Comparison of ENCODE assay signal across 12 cellular contexts in genomic region chr5:10140195-10140973, GRCh38.
DNase-seq lines count a peak whose midpoint lies in the region; ATAC-seq and TF ChIP-seq lines count a peak whose summit lies in the region.
"Had no signal": no experiment of that assay in that cellular context is flagged by ENCODE, and none has a peak within 500 bp of the region (broad histone marks: within the 10 kb centered on the region; RNA-seq: fewer than 3 reads in every experiment).

No MANE protein-coding gene starts in this region.

- no peaks in the 10 kb centered on the region for H3K4me1 ChIP-seq in lower lobe of right lung
- H3K4me1 ChIP-seq in aorta (ENCODE audit: control insufficient read depth in 1 of 2, insufficient read depth in 2 of 2, low read length in 2 of 2): no peaks in the 10 kb centered on the region
- H3K4me1 ChIP-seq: heart right ventricle had no signal

- POLR2A ChIA-PET in activated CD8-positive, alpha-beta T cell treated with anti-CD3 and anti-CD28 coated beads, Interleukin-2, amount 10 ng/mL, durations not matched to agents 7 days and 5 days (lab: Charles Lee): no interaction called here

- H3K27me3 ChIP-seq in lower lobe of right lung (ENCODE audit: low read depth) (no peaks in the 10 kb centered on the region), aorta (ENCODE audit: control insufficient read depth in 1 of 2, insufficient read depth in 2 of 2, low read length in 1 of 2) (no peaks in the 10 kb centered on the region)
- H3K27me3 ChIP-seq: heart right ventricle had no signal

- H3K4me1 Mint-ChIP-seq in CD14-positive monocyte (no peaks in the 10 kb centered on the region), HFFc6 (ENCODE audit: low read depth) (no peaks in the 10 kb centered on the region; the same call in 1 of the 2 replicates)
- no peaks in the 10 kb centered on the region for H3K4me1 Mint-ChIP-seq in activated CD8-positive, alpha-beta T cell treated with anti-CD3 and anti-CD28 coated beads, Interleukin-2, amount 10 ng/mL, durations not matched to agents 7 days and 5 days (ENCODE audit: low read depth)
- H3K4me1 Mint-ChIP-seq: activated naive CD4-positive, alpha-beta T cell treated with anti-CD3 and anti-CD28 coated beads, Interleukin-2, amount 50 U/mL, for 24 hours had no signal

- 92 to 95% methylated on average over 5 of the region's 5 CpGs for WGBS in aorta, 2 donors

- no peak for DNase-seq in CD14-positive monocyte (ENCODE audit: low spot score)
- peak; percentile 13 for DNase-seq in HFFc6
- DNase-seq in astrocyte of the cerebellum (ENCODE audit: low read depth): no peak
- DNase-seq in lower lobe of right lung: no peak
- no peak for DNase-seq in activated CD8-positive, alpha-beta T cell treated with anti-CD3 and anti-CD28 coated beads, Interleukin-2, amount 10 ng/mL, durations not matched to agents 7 days and 5 days
- DNase-seq in aorta: no peak
- DNase-seq: heart right ventricle; NCI-H187; stimulated activated CD8-positive, alpha-beta memory T cell treated with anti-CD3 and anti-CD28 coated beads, Interleukin-4, amount 100 ng/mL, for 48 hours had no signal

- H3K9me3 Mint-ChIP-seq in CD14-positive monocyte (peaks cover 0 to 6% (median 2%) of the 10 kb centered on the region in 7 donors), HFFc6 (no peaks in the 10 kb centered on the region)
- no peaks in the 10 kb centered on the region for H3K9me3 Mint-ChIP-seq in activated CD8-positive, alpha-beta T cell treated with anti-CD3 and anti-CD28 coated beads, Interleukin-2, amount 10 ng/mL, durations not matched to agents 7 days and 5 days (ENCODE audit: insufficient read depth)
- H3K9me3 Mint-ChIP-seq: activated naive CD4-positive, alpha-beta T cell treated with anti-CD3 and anti-CD28 coated beads, Interleukin-2, amount 50 U/mL, for 24 hours had no signal

- H3K36me3 ChIP-seq in lower lobe of right lung: no peaks in the 10 kb centered on the region
- H3K36me3 ChIP-seq in aorta (ENCODE audit: control insufficient read depth in 1 of 2, insufficient read depth in 2 of 2, low read length in 1 of 2): no peaks in the 10 kb centered on the region
- H3K36me3 ChIP-seq: heart right ventricle had no signal

- H3K27me3 Mint-ChIP-seq in CD14-positive monocyte (ENCODE audit: low read depth in 3 of 3) (peaks cover 1 to 6% (median 5%) of the 10 kb centered on the region in 3 donors), HFFc6 (ENCODE audit: insufficient read depth) (no peaks in the 10 kb centered on the region; the same call in 1 of the 2 replicates)
- no peaks in the 10 kb centered on the region for H3K27me3 Mint-ChIP-seq in activated CD8-positive, alpha-beta T cell treated with anti-CD3 and anti-CD28 coated beads, Interleukin-2, amount 10 ng/mL, durations not matched to agents 7 days and 5 days (ENCODE audit: low read depth)
- H3K27me3 Mint-ChIP-seq: activated naive CD4-positive, alpha-beta T cell treated with anti-CD3 and anti-CD28 coated beads, Interleukin-2, amount 50 U/mL, for 24 hours had no signal

- H3K4me3 Mint-ChIP-seq in CD14-positive monocyte (no peak overlapping the region), HFFc6 (no peak overlapping the region)
- H3K4me3 Mint-ChIP-seq in activated CD8-positive, alpha-beta T cell treated with anti-CD3 and anti-CD28 coated beads, Interleukin-2, amount 10 ng/mL, durations not matched to agents 7 days and 5 days: no peak overlapping the region
- H3K4me3 Mint-ChIP-seq: activated naive CD4-positive, alpha-beta T cell treated with anti-CD3 and anti-CD28 coated beads, Interleukin-2, amount 50 U/mL, for 24 hours had no signal

- in situ Hi-C loops in astrocyte of the cerebellum (cut with HindIII; ENCODE audit: low sequenced_read_pairs): no loop called here

- peak; percentile 19 to 37 for ATAC-seq in lower lobe of right lung
- ATAC-seq in HG02763 (IDR thresholded peaks at IDR 0.05; ENCODE audit: unreplicated experiment): no peak
- no peak for ATAC-seq in activated CD8-positive, alpha-beta T cell treated with anti-CD3 and anti-CD28 coated beads, Interleukin-2, amount 10 ng/mL, durations not matched to agents 7 days and 5 days
- ATAC-seq in GM19463 (IDR thresholded peaks at IDR 0.05; ENCODE audit: unreplicated experiment): no peak
- ATAC-seq in aorta (ENCODE audit: low FRiP score): no peak

- intact Hi-C loops in CD14-positive monocyte (cut with micrococcal nuclease) (no loop called here), lower lobe of right lung (cut with DNase I) (no loop called here), aorta (cut with DNase I) (no loop called here)

- H3K36me3 Mint-ChIP-seq in CD14-positive monocyte (no peaks in the 10 kb centered on the region), HFFc6 (ENCODE audit: low read depth) (no peaks in the 10 kb centered on the region)
- H3K36me3 Mint-ChIP-seq in activated CD8-positive, alpha-beta T cell treated with anti-CD3 and anti-CD28 coated beads, Interleukin-2, amount 10 ng/mL, durations not matched to agents 7 days and 5 days (ENCODE audit: low read depth): no peaks in the 10 kb centered on the region
- H3K36me3 Mint-ChIP-seq: activated naive CD4-positive, alpha-beta T cell treated with anti-CD3 and anti-CD28 coated beads, Interleukin-2, amount 50 U/mL, for 24 hours had no signal

- CTCF ChIA-PET in activated CD8-positive, alpha-beta T cell treated with anti-CD3 and anti-CD28 coated beads, Interleukin-2, amount 10 ng/mL, durations not matched to agents 7 days and 5 days (lab: Charles Lee): no interaction called here

- H3K27ac ChIP-seq in lower lobe of right lung (no peak overlapping the region), aorta (ENCODE audit: low read depth in 1 of 2, low read length in 2 of 2) (no peak overlapping the region)
- H3K27ac ChIP-seq: heart right ventricle had no signal

- TF ChIP-seq CTCF in CD14-positive monocyte (IDR thresholded peaks at IDR 0.05): peak; percentile 13
- TF ChIP-seq CTCF in HFFc6 (IDR thresholded peaks at IDR 0.05): peak; percentile 75
- peak; percentile 22 for TF ChIP-seq CTCF in astrocyte of the cerebellum (IDR thresholded peaks at IDR 0.05; ENCODE audit: low read depth, low read length, missing control alignments)
- TF ChIP-seq CTCF in lower lobe of right lung (IDR thresholded peaks at IDR 0.05): peak; percentile 9

- H3K27ac Mint-ChIP-seq in CD14-positive monocyte (no peak overlapping the region), HFFc6 (no peak overlapping the region)
- no peak overlapping the region for H3K27ac Mint-ChIP-seq in activated CD8-positive, alpha-beta T cell treated with anti-CD3 and anti-CD28 coated beads, Interleukin-2, amount 10 ng/mL, durations not matched to agents 7 days and 5 days
- H3K27ac Mint-ChIP-seq: activated naive CD4-positive, alpha-beta T cell treated with anti-CD3 and anti-CD28 coated beads, Interleukin-2, amount 50 U/mL, for 24 hours had no signal

- H3K4me3 ChIP-seq in astrocyte of the cerebellum (ENCODE audit: low read depth, low read length) (no peak overlapping the region), lower lobe of right lung (no peak overlapping the region), aorta (ENCODE audit: low read length in 2 of 2) (no peak overlapping the region)
- H3K4me3 ChIP-seq: heart right ventricle had no signal

- H3K9me3 ChIP-seq in lower lobe of right lung (no peaks in the 10 kb centered on the region), aorta (ENCODE audit: control insufficient read depth, low read length) (no peaks in the 10 kb centered on the region)
- H3K9me3 ChIP-seq: heart right ventricle had no signal

Comparison
In these comparisons a context has a peak if more than half of its experiments do, and no peak if none do; other contexts are left out.
1. CTCF ChIP-seq: peak in every context shown above with its lines; median percentile 75 in HFFc6; 22 in astrocyte of the cerebellum; 13 in CD14-positive monocyte; 9 in lower lobe of right lung.
2. ATAC-seq: peak in lower lobe of right lung (2 of 2); none in HG02763 (single experiment), activated CD8-positive, alpha-beta T cell treated with anti-CD3 and anti-CD28 coated beads, Interleukin-2, amount 10 ng/mL, durations not matched to agents 7 days and 5 days (single experiment), GM19463 (single experiment) and aorta (single experiment).